In genomic region chr3:104521606-104522336, GRCh38 we compare ENCODE assay signal across 11 cellular contexts.
DNase-seq lines count a peak whose midpoint lies in the region; ATAC-seq and TF ChIP-seq lines count a peak whose summit lies in the region.
"Had no signal": no experiment of that assay in that cellular context is flagged by ENCODE, and none has a peak within 500 bp of the region (broad histone marks: within the 10 kb centered on the region; RNA-seq: fewer than 3 reads in every experiment).

No MANE protein-coding gene starts in this region.

- H3K4me2 ChIP-seq in mammary epithelial cell (ENCODE audit: insufficient read depth, low read depth, low read length) (no peak overlapping the region), OCI-LY1 (ENCODE audit: low read length) (peak overlapping the region; percentile 80)
- H3K4me2 ChIP-seq: A549 had no signal

- H3K4me3 ChIP-seq in mammary epithelial cell (replicated peaks in 1 of 3; ENCODE audit: insufficient read depth in 1 of 3, low read depth in 2 of 3, low read length in 3 of 3) (no peak overlapping the region), OCI-LY1 (ENCODE audit: low read depth, low read length, poor library complexity, severe bottlenecking) (peak overlapping the region; percentile 54), esophagus muscularis mucosa (no peak overlapping the region)
- H3K4me3 ChIP-seq: A549, skin epidermis had no signal

- no peak for TF ChIP-seq CTCF in mammary epithelial cell (conservative IDR thresholded peaks at IDR 0.05 in 1 of 2, IDR thresholded peaks at IDR 0.05 in 1 of 2; ENCODE audit: extremely low read depth in 1 of 2, insufficient read depth in 1 of 2, low read depth in 1 of 2, low read length in 2 of 2)
- no peak for TF ChIP-seq CTCF in MCF 10A (IDR thresholded peaks at IDR 0.05; ENCODE audit: unreplicated experiment)
- TF ChIP-seq CTCF in OCI-LY1 (IDR thresholded peaks at IDR 0.05; ENCODE audit: low read length) = no peak
- no peak for TF ChIP-seq CTCF in type B pancreatic cell (conservative IDR thresholded peaks at IDR 0.05)
- no peak for TF ChIP-seq CTCF in esophagus muscularis mucosa (IDR thresholded peaks at IDR 0.05)

- no peaks in the 10 kb centered on the region for H3K79me2 ChIP-seq in mammary epithelial cell (ENCODE audit: insufficient read depth, low read length)
- H3K79me2 ChIP-seq in OCI-LY1 (ENCODE audit: insufficient read depth, low read length) = no peaks in the 10 kb centered on the region

- H3K27me3 ChIP-seq in mammary epithelial cell (ENCODE audit: insufficient read depth, low read length) = no peaks in the 10 kb centered on the region
- H3K27me3 ChIP-seq in OCI-LY1 (ENCODE audit: insufficient read depth, low read length) = no peaks in the 10 kb centered on the region
- H3K27me3 ChIP-seq in esophagus muscularis mucosa = no peaks in the 10 kb centered on the region

- H3K9me3 ChIP-seq in mammary epithelial cell (replicated peaks; ENCODE audit: insufficient read depth, low read length) (no peaks in the 10 kb centered on the region), OCI-LY1 (ENCODE audit: low read length) (no peaks in the 10 kb centered on the region), esophagus muscularis mucosa (no peaks in the 10 kb centered on the region)
- H3K9me3 ChIP-seq: A549 had no signal

- no peak overlapping the region for H3K27ac ChIP-seq in mammary epithelial cell (ENCODE audit: insufficient read depth, low read depth, low read length)
- peak overlapping the region; percentile 98 for H3K27ac ChIP-seq in OCI-LY1 (ENCODE audit: low read depth, low read length, poor library complexity, severe bottlenecking)
- no peak overlapping the region for H3K27ac ChIP-seq in esophagus muscularis mucosa (replicated peaks in 1 of 4)
- H3K27ac ChIP-seq: A549 had no signal

- H3K36me3 Mint-ChIP-seq in MCF 10A (ENCODE audit: insufficient read depth, unreplicated experiment) (no peaks in the 10 kb centered on the region), type B pancreatic cell (no peaks in the 10 kb centered on the region)

- CTCF ChIA-PET in mammary epithelial cell (lab: Charles Lee; ENCODE audit: low non-redundant PET) (no interaction called here), MCF 10A (lab: Yijun Ruan, JAX) (interaction anchor here (0.6 kb wide), 1 partner anchor 152 kb away, joined by 3 read pairs; no protein-coding TSS in a partner anchor)

- in situ Hi-C loops in mammary epithelial cell (cut with MboI; ENCODE audit: low sequenced_read_pairs in 2 of 2) = no loop called here

- H3K4me1 ChIP-seq in mammary epithelial cell (ENCODE audit: insufficient read depth, low read length) = no peaks in the 10 kb centered on the region
- H3K4me1 ChIP-seq in OCI-LY1 (ENCODE audit: insufficient read depth, low read length, severe bottlenecking) = peaks cover 84% of the 10 kb centered on the region
- no peaks in the 10 kb centered on the region for H3K4me1 ChIP-seq in esophagus muscularis mucosa
- H3K4me1 ChIP-seq: A549 had no signal

- H3K9me2 ChIP-seq in OCI-LY1 (ENCODE audit: low read depth, low read length) = no peaks in the 10 kb centered on the region

- POLR2A ChIA-PET in MCF 10A (lab: Yijun Ruan, JAX) = no interaction called here

- TF ChIP-seq EP300 in esophagus muscularis mucosa (IDR thresholded peaks at IDR 0.05) = no peak

- WGBS in mammary epithelial cell (ENCODE audit: low coverage, missing lambda C conversion rate) = 80% methylated on average over 7 of the region's 7 CpGs
- 73% methylated on average over 7 of the region's 7 CpGs for WGBS in esophagus muscularis mucosa

- no peak overlapping the region for H3K4me3 Mint-ChIP-seq in MCF 10A (ENCODE audit: unreplicated experiment)
- H3K4me3 Mint-ChIP-seq in type B pancreatic cell = no peak overlapping the region

- dilution Hi-C loops in mammary epithelial cell (cut with HindIII; ENCODE audit: low sequenced_read_pairs) = no loop called here

- no peak overlapping the region for H3K9ac ChIP-seq in mammary epithelial cell (ENCODE audit: insufficient read depth, low read length)
- H3K9ac ChIP-seq in OCI-LY1 (ENCODE audit: low read length) = peak overlapping the region; percentile 74

- H3K9me3 Mint-ChIP-seq in MCF 10A (ENCODE audit: unreplicated experiment) (no peaks in the 10 kb centered on the region), type B pancreatic cell (peaks cover 4% of the 10 kb centered on the region)

- H3K36me3 ChIP-seq in mammary epithelial cell (ENCODE audit: insufficient read depth, low read length) (no peaks in the 10 kb centered on the region), OCI-LY1 (ENCODE audit: insufficient read depth, low read length) (peaks cover 11% of the 10 kb centered on the region; the same call in 1 of the 2 replicates), esophagus muscularis mucosa (no peaks in the 10 kb centered on the region)

- intact Hi-C loops in mammary epithelial cell (cut with micrococcal nuclease) (no loop called here), MCF 10A (cut with micrococcal nuclease) (no loop called here), esophagus muscularis mucosa (cut with DNase I) (no loop called here)

- H3F3A ChIP-seq in OCI-LY1 (ENCODE audit: insufficient read depth, low read length) = peaks cover 10% of the 10 kb centered on the region; the same call in 1 of the 2 replicates

- TF ChIP-seq POLR2A in esophagus muscularis mucosa (IDR thresholded peaks at IDR 0.05; ENCODE audit: low read depth) = no peak
- TF ChIP-seq POLR2A in erythroblast (IDR thresholded peaks at IDR 0.05; ENCODE audit: low read length) = no peak

- BruUV-seq in mammary epithelial cell (replicated peaks; lab: Mats Ljungman, UMichigan) (no TSS peak), MCF 10A (replicated peaks; lab: Mats Ljungman, UMichigan) (no TSS peak)

- no peaks in the 10 kb centered on the region for H3K4me1 Mint-ChIP-seq in MCF 10A (ENCODE audit: insufficient read depth, unreplicated experiment)
- H3K4me1 Mint-ChIP-seq in type B pancreatic cell (ENCODE audit: unreplicated experiment) = peaks cover 12% of the 10 kb centered on the region

- H2AFZ ChIP-seq in mammary epithelial cell (ENCODE audit: low read depth, low read length) = peak overlapping the region; percentile 8
- H2AFZ ChIP-seq in OCI-LY1 (ENCODE audit: low read length) = no peak overlapping the region

- DNase-seq in mammary epithelial cell (peak; percentile 24), MCF 10A (ENCODE audit: unreplicated experiment) (no peak), type B pancreatic cell (ENCODE audit: extremely low spot score, unreplicated experiment) (no peak), esophagus muscularis mucosa (ENCODE audit: extremely low spot score) (no peak), NCI-H2227 (lab: John Stamatoyannopoulos, UW; ENCODE audit: unreplicated experiment) (no peak), erythroblast (lab: John Stamatoyannopoulos, UW) (no peak)
- DNase-seq: NCI-H748 treated with DMSO at 0.1 percent for 48 hours had no signal

- H3K27ac Mint-ChIP-seq in MCF 10A (ENCODE audit: low read depth, unreplicated experiment) (no peak overlapping the region), type B pancreatic cell (peak overlapping the region; percentile 56)

- H4K20me1 ChIP-seq in mammary epithelial cell (ENCODE audit: insufficient read depth, low read length) (no peaks in the 10 kb centered on the region), OCI-LY1 (ENCODE audit: insufficient read depth, low read length) (no peaks in the 10 kb centered on the region)

- peak; percentile 44 for ATAC-seq in HG03025 (IDR thresholded peaks at IDR 0.05; ENCODE audit: low FRiP score, unreplicated experiment)
- ATAC-seq: A549 had no signal

- no peaks in the 10 kb centered on the region for H3K27me3 Mint-ChIP-seq in MCF 10A (ENCODE audit: insufficient read depth, unreplicated experiment)
- H3K27me3 Mint-ChIP-seq in type B pancreatic cell = no peaks in the 10 kb centered on the region
